Comparison of ENCODE assay signal across 17 cellular contexts in genomic region chr7:98329100-98329871, GRCh38. TPM values are rescaled to one million over a fixed set of nuclear protein-coding genes. Genes with fewer than 3 reads are reported as not detected.
DNase-seq lines count a peak whose midpoint lies in the region; ATAC-seq, FAIRE-seq and TF ChIP-seq lines count a peak whose summit lies in the region.
"Had no signal": no experiment of that assay in that cellular context is flagged by ENCODE, and none has a peak within 500 bp of the region (broad histone marks: within the 10 kb centered on the region; RNA-seq: fewer than 3 reads in every experiment).

No MANE protein-coding gene starts in this region.

- no peak for TF ChIP-seq RAD21 in K562 (CRISPR knock-in tag; conservative IDR thresholded peaks at IDR 0.05 in 1 of 2, IDR thresholded peaks at IDR 0.05 in 1 of 2)

- in situ Hi-C loops in GM23248 (cut with MboI) (no loop called here), K562 (cut with MboI) (no loop called here)

- peaks cover 18% of the 10 kb centered on the region for H3K4me1 ChIP-seq in GM23248 (ENCODE audit: insufficient read depth)
- H3K4me1 ChIP-seq in K562 (replicated peaks in 1 of 2; ENCODE audit: control insufficient read depth in 2 of 2, insufficient read depth in 2 of 2, low read length in 2 of 2), result no peaks in the 10 kb centered on the region; a peak in 2 of 5 replicates
- H3K4me1 ChIP-seq in psoas muscle, result no peaks in the 10 kb centered on the region

- H2AFZ ChIP-seq in GM23248 (peak overlapping the region; percentile 71), K562 (ENCODE audit: low read depth, low read length) (no peak overlapping the region)

- no peak for TF ChIP-seq EP300 in K562 (IDR thresholded peaks at IDR 0.05; ENCODE audit: low read length)

- H3K4me3 ChIP-seq in GM23248 (peak overlapping the region; percentile 19; the same call in 1 of the 2 replicates), K562 (no peak overlapping the region), psoas muscle (no peak overlapping the region)
- H3K4me3 ChIP-seq: thoracic aorta had no signal

- H4K20me1 ChIP-seq in GM23248 (ENCODE audit: insufficient read depth), result no peaks in the 10 kb centered on the region
- no peaks in the 10 kb centered on the region for H4K20me1 ChIP-seq in K562 (replicated peaks; ENCODE audit: control insufficient read depth, insufficient read depth, low read length)

- intact Hi-C loops in K562 (cut with micrococcal nuclease), result no loop called here
- intact Hi-C loops in left ventricle myocardium superior (cut with micrococcal nuclease), result no loop called here
- intact Hi-C loops in psoas muscle (cut with DNase I), result no loop called here

- WGBS in GM23248 (ENCODE audit: low coverage in 1 of 2, low lambda C conversion rate in 2 of 2, missing lambda C conversion rate in 2 of 2), 2 experiments, result 57 to 64% methylated on average over 15 of the region's 15 CpGs
- WGBS in K562 (ENCODE audit: insufficient coverage, low coverage, missing lambda C conversion rate), result 39% methylated on average over 15 of the region's 15 CpGs
- WGBS in psoas muscle, 3 donors, result 66 to 70% (median 69%) methylated on average over 15 of the region's 15 CpGs

- no TSS peak for BruUV-seq in K562 (replicated peaks; lab: Mats Ljungman, UMichigan)

- H3K36me3 ChIP-seq in GM23248 (ENCODE audit: low read depth), result no peaks in the 10 kb centered on the region
- no peaks in the 10 kb centered on the region for H3K36me3 ChIP-seq in K562 (ENCODE audit: control insufficient read depth, insufficient read depth, low read length)
- no peaks in the 10 kb centered on the region for H3K36me3 ChIP-seq in psoas muscle (ENCODE audit: insufficient read depth in 1 of 2, low read depth in 1 of 2)
- H3K36me3 ChIP-seq: thoracic aorta had no signal

- POLR2A ChIA-PET in K562 (lab: Yijun Ruan, JAX), result interaction anchor here (1.1 to 2.1 kb wide), 3 partner anchors 9 to 12 kb away, joined by 4 to 7 read pairs (median 5); no protein-coding TSS in a partner anchor

- TF ChIP-seq POLR2A in K562 (conservative IDR thresholded peaks at IDR 0.05), result no peak

- no peaks in the 10 kb centered on the region for H3K9me3 ChIP-seq in GM23248 (ENCODE audit: low read depth)
- no peaks in the 10 kb centered on the region for H3K9me3 ChIP-seq in K562 (replicated peaks; ENCODE audit: control insufficient read depth, insufficient read depth, low read depth, low read length)
- no peaks in the 10 kb centered on the region for H3K9me3 ChIP-seq in psoas muscle

- H3K79me2 ChIP-seq in GM23248 (ENCODE audit: insufficient read depth) (no peaks in the 10 kb centered on the region), K562 (ENCODE audit: control insufficient read depth, insufficient read depth, low read length) (no peaks in the 10 kb centered on the region)

- TF ChIP-seq CTCF in K562 (IDR thresholded peaks at IDR 0.05 in 2 of 3, conservative IDR thresholded peaks at IDR 0.05 in 1 of 3; ENCODE audit: insufficient read depth in 2 of 3, low read depth in 1 of 3, low read length in 3 of 3), result no peak
- no peak for TF ChIP-seq CTCF in psoas muscle (IDR thresholded peaks at IDR 0.05)

- H3K27ac ChIP-seq in GM23248 (peak overlapping the region; percentile 53), K562 (ENCODE audit: extremely low read depth, low read depth, low read length) (0 out of 3 replicates have a peak overlapping the region, but pooled peaks have one; percentile 20), psoas muscle (peak overlapping the region; percentile 48)
- H3K27ac ChIP-seq: thoracic aorta had no signal

- CTCF ChIA-PET in K562 (lab: Yijun Ruan, JAX; ENCODE audit: low intra/inter-chr PET ratio), result no interaction called here

- peak overlapping the region; percentile 36 for H3K4me2 ChIP-seq in GM23248 (ENCODE audit: unreplicated experiment)
- no peak overlapping the region; the same call in 1 of the 2 replicates for H3K4me2 ChIP-seq in K562 (ENCODE audit: insufficient read depth, low read length)

- H3F3A ChIP-seq in GM23248 (ENCODE audit: insufficient read depth), result peaks cover 8% of the 10 kb centered on the region; the same call in 1 of the 2 replicates

- H3K9me1 ChIP-seq in K562 (ENCODE audit: control insufficient read depth, insufficient read depth, low read length), result no peaks in the 10 kb centered on the region

- no peaks in the 10 kb centered on the region for H3K27me3 ChIP-seq in GM23248 (replicated peaks; ENCODE audit: insufficient read depth)
- H3K27me3 ChIP-seq in K562 (ENCODE audit: control insufficient read depth in 2 of 2, insufficient read depth in 2 of 2, low read length in 2 of 2), result peaks cover 0 to 10% of the 10 kb centered on the region in 2 experiments; a peak in 1 of 5 replicates
- peaks cover 0 to 5% (median 0%) of the 10 kb centered on the region in 3 donors for H3K27me3 ChIP-seq in psoas muscle (ENCODE audit: insufficient read depth in 3 of 3, low read length in 2 of 3)

- H3K9ac ChIP-seq in GM23248, result peak overlapping the region; percentile 45
- no peak overlapping the region for H3K9ac ChIP-seq in K562 (ENCODE audit: insufficient read depth in 1 of 2, low read depth in 2 of 2, low read length in 2 of 2)

- DNase-seq in GM23248 (no peak), K562 (ENCODE audit: extremely low read depth in 1 of 4, low spot score in 3 of 4) (peak in 1 of 4 experiments; percentile 6), left ventricle myocardium superior (peak; percentile 42), psoas muscle (no peak), NCI-H446 (lab: John Stamatoyannopoulos, UW) (no peak), DMS53 treated with DMSO at 0.1 percent for 48 hours (lab: John Stamatoyannopoulos, UW; ENCODE audit: unreplicated experiment) (no peak)
- DNase-seq: erythroblast; GOT3; hippocampal formation; naive B cell; NCI-H1092; NCI-H2171; stimulated activated CD4-positive, alpha-beta T cell treated with anti-CD3 and anti-CD28 coated beads, Interleukin-1b, Interleukin-23, amount 100 ng/mL, for 48 hours; T-helper 2 cell had no signal

- no peak for FAIRE-seq in K562 (lab: Jason Lieb, UNC)

- ATAC-seq in K562 (peak; percentile 56), left ventricle myocardium superior (peak; percentile 91), psoas muscle (no peak), GM18502 (IDR thresholded peaks at IDR 0.05; ENCODE audit: poor library complexity, unreplicated experiment) (no peak), HG02938 (IDR thresholded peaks at IDR 0.05; ENCODE audit: unreplicated experiment) (no peak)

- H3K9me2 ChIP-seq in GM23248 (ENCODE audit: insufficient read depth), result no peaks in the 10 kb centered on the region

TF ChIP-seq in K562, 482 proteins besides CTCF, POLR2A, EP300 and RAD21:
- TF ChIP-seq JUN (IDR thresholded peaks at IDR 0.05; ENCODE audit: borderline replicate concordance, low read depth, low read length) (no peak), JUN (CRISPR knock-in tag; IDR thresholded peaks at IDR 0.05; ENCODE audit: borderline replicate concordance) (no peak), SRSF7 (optimal IDR thresholded peaks at IDR 0.05; ENCODE audit: low read depth, low read length) (no peak), SPI1 (IDR thresholded peaks at IDR 0.05; ENCODE audit: borderline replicate concordance, low read depth, low read length) (peak; percentile 42; the same call in 1 of the 2 replicates), CREBBP (IDR thresholded peaks at IDR 0.05; ENCODE audit: low read depth, low read length) (no peak), TCF3 (CRISPR knock-in tag; IDR thresholded peaks at IDR 0.05) (0 out of 2 replicates have a peak, but pooled peaks have one; percentile 1), PTBP1 (IDR thresholded peaks at IDR 0.05; ENCODE audit: low read depth, low read length) (no peak)
TF ChIP-seq in K562: peak in this region for 2.

RNA-seq across cellular contexts. Expression of gene BRI3, which starts 47.8 kb away (rescaled TPM):
- 56.5 and 73.3 TPM in 2 replicates for total RNA-seq in GM23248 (2014; rRNA removed; shearing (Covaris generic))
- 195 and 315 TPM in 2 replicates for polyA plus RNA-seq in GM23248 (2016; fragmentation: Nextera tagmentation; extraction: Ambion mirVana)
- total RNA-seq in K562 (2011; cell fraction: chromatin; rRNA removed; ENCODE audit: low replicate concordance), result 12.6 and 25.0 TPM in 2 replicates
- total RNA-seq in K562 (2011; cell fraction: nucleolus; rRNA removed), result 16.4 and 20.8 TPM in 2 replicates
- total RNA-seq in K562 (2011; cell fraction: nucleoplasm; rRNA removed), result 21.3 and 23.7 TPM in 2 replicates
- total RNA-seq in K562 (2014; rRNA removed), result 9.9 and 10.7 TPM in 2 replicates
- 11.9 and 21.6 TPM in 2 replicates for total RNA-seq in K562 (2014; rRNA removed; fragmentation: Illumina TruSeq; extraction: Trizol)
- total RNA-seq in K562 (2015; rRNA removed; fragmentation: Illumina TruSeq; extraction: Trizol), result 29.1 and 29.8 TPM in 2 replicates
- 55.1 and 57.4 TPM in 2 replicates for total RNA-seq in K562 (2021)
- polyA plus RNA-seq in K562 (2011; rRNA removed), result 18.6 and 21.3 TPM in 2 replicates
- polyA plus RNA-seq in K562 (2011; cell fraction: cytosol; rRNA removed), result 24.1 and 28.7 TPM in 2 replicates
- polyA plus RNA-seq in K562 (2011; cell fraction: nucleus; rRNA removed), result 16.2 and 18.7 TPM in 2 replicates
- 46.4 and 129 TPM in 2 replicates for polyA plus RNA-seq in K562 (2012)
- 16.9 and 26.0 TPM in 2 replicates for polyA plus RNA-seq in K562 (2014; fragmentation: Illumina TruSeq; extraction: Trizol)
- 1 to 10 TPM; 4.3 to 5.7 TPM for polyA plus RNA-seq in K562 (2014; fragmentation: Nextera tagmentation; extraction: Ambion mirVana)
- 23.1 and 39.8 TPM in 2 replicates for polyA plus RNA-seq in K562 (2014; rRNA removed)
- 8.9 and 9.1 TPM in 2 replicates for polyA minus RNA-seq in K562 (2011; rRNA and poly(A)+ RNA removed)
- 8.2 and 13.9 TPM in 2 replicates for polyA minus RNA-seq in K562 (2011; cell fraction: cytosol; rRNA and poly(A)+ RNA removed)
- polyA minus RNA-seq in K562 (2011; cell fraction: nucleus; rRNA and poly(A)+ RNA removed), result 9.2 and 11.0 TPM in 2 replicates
- total RNA-seq in left ventricle myocardium superior, result 269 TPM
- 100 to 1,000 TPM; 231 to 529 (median 366) TPM for total RNA-seq in psoas muscle
- polyA plus RNA-seq in psoas muscle, result 100 to 1,000 TPM; 301 to 509 (median 443) TPM

Comparison
In these comparisons a context has a peak if more than half of its experiments do, and no peak if none do; other contexts are left out.
1. ATAC-seq: peak in K562 (single experiment) and left ventricle myocardium superior (single experiment); none in psoas muscle (0 of 4), GM18502 (single experiment) and HG02938 (single experiment).
2. Peak in every context shown above with its lines, with median percentiles within 50 percentile points of each other: H3K27ac ChIP-seq.